13 cellular contexts compared by ENCODE assay signal in genomic region chr5:35159370-35159742, GRCh38.
A peak's percentile ranks its signal among the peaks of the same experiment; 100 is the strongest.
DNase-seq lines count a peak whose midpoint lies in the region; ATAC-seq, FAIRE-seq and TF ChIP-seq lines count a peak whose summit lies in the region.
"Had no signal": no experiment of that assay in that cellular context is flagged by ENCODE, and none has a peak within 500 bp of the region (broad histone marks: within the 10 kb centered on the region; RNA-seq: fewer than 3 reads in every experiment).

No MANE protein-coding gene starts in this region.

- H3K36me3 ChIP-seq in left ventricle myocardium inferior = no peaks in the 10 kb centered on the region

- no peaks in the 10 kb centered on the region for H3K9me3 ChIP-seq in left ventricle myocardium inferior (replicated peaks)

- H3K4me1 ChIP-seq in left ventricle myocardium inferior = peaks cover 9% of the 10 kb centered on the region

- H3K27me3 ChIP-seq in left ventricle myocardium inferior (ENCODE audit: low read depth) = no peaks in the 10 kb centered on the region

- intact Hi-C loops in Right ventricle myocardium superior (cut with DNase I) = no loop called here
- intact Hi-C loops in cardiac septum (cut with DNase I) = no loop called here
- intact Hi-C loops in left ventricle myocardium inferior (cut with micrococcal nuclease) = no loop called here

- no peak for TF ChIP-seq CTCF in left ventricle myocardium inferior (IDR thresholded peaks at IDR 0.05; ENCODE audit: borderline replicate concordance)

- DNase-seq in Right ventricle myocardium superior = no peak
- DNase-seq in cardiac septum (ENCODE audit: low spot score) = no peak
- DNase-seq in left ventricle myocardium inferior = no peak
- DNase-seq in myocyte (ENCODE audit: low read depth) = peak; percentile 12
- DNase-seq in activated naive CD4-positive, alpha-beta T cell (lab: John Stamatoyannopoulos, UW) = no peak
- no peak for DNase-seq in GM19239 (ENCODE audit: insufficient read length, low spot score)
- no peak for DNase-seq in activated gamma-delta T cell (lab: John Stamatoyannopoulos, UW)
- no peak for DNase-seq in RCC 7860 (ENCODE audit: low spot score)
- DNase-seq: activated CD4-positive, alpha-beta T cell treated with anti-CD3 and anti-CD28 coated beads for 48 hours; activated naive CD8-positive, alpha-beta T cell treated with anti-CD3 and anti-CD28 coated beads, Interleukin-2, amount 50 U/mL, for 24 hours; NCI-H2081 treated with DMSO at 0.1 percent for 48 hours; SHP77; stimulated activated CD4-positive, alpha-beta T cell treated with anti-CD3 and anti-CD28 coated beads, Interleukin-1b, Interleukin-23, amount 100 ng/mL, for 48 hours had no signal

- no peak overlapping the region for H3K4me3 ChIP-seq in left ventricle myocardium inferior

- peak overlapping the region; percentile 63 for H3K27ac ChIP-seq in left ventricle myocardium inferior (replicated peaks)

- peak; percentile 70 for ATAC-seq in Right ventricle myocardium superior (ENCODE audit: poor library complexity)
- ATAC-seq: activated naive CD8-positive, alpha-beta T cell treated with anti-CD3 and anti-CD28 coated beads, Interleukin-2, amount 50 U/mL, for 24 hours had no signal

- FAIRE-seq in GM19239 (lab: Jason Lieb, UNC) (no peak), RCC 7860 (lab: Jason Lieb, UNC) (no peak)
